ENCODE assay signal across 1 cellular context in genomic region chr17:48627625-48628510, GRCh38.
A peak's percentile ranks its signal among the peaks of the same experiment; 100 is the strongest.
TF ChIP-seq lines count a peak whose summit lies in the region.

No MANE protein-coding gene starts in this region.

TF ChIP-seq in K562, 482 proteins besides CTCF, POLR2A, EP300 and RAD21 (continued from another document):
- TF ChIP-seq, protein P1, sequence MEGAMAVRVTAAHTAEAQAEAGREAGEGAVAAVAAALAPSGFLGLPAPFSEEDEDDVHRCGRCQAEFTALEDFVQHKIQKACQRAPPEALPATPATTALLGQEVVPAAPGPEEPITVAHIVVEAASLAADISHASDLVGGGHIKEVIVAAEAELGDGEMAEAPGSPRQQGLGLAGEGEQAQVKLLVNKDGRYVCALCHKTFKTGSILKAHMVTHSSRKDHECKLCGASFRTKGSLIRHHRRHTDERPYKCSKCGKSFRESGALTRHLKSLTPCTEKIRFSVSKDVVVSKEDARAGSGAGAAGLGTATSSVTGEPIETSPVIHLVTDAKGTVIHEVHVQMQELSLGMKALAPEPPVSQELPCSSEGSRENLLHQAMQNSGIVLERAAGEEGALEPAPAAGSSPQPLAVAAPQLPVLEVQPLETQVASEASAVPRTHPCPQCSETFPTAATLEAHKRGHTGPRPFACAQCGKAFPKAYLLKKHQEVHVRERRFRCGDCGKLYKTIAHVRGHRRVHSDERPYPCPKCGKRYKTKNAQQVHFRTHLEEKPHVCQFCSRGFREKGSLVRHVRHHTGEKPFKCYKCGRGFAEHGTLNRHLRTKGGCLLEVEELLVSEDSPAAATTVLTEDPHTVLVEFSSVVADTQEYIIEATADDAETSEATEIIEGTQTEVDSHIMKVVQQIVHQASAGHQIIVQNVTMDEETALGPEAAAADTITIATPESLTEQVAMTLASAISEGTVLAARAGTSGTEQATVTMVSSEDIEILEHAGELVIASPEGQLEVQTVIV (CRISPR knock-in tag; IDR thresholded peaks at IDR 0.05; ENCODE audit: borderline replicate concordance): 0 out of 2 replicates have a peak, but pooled peaks have one; percentile 43
- peak; percentile 51; the same call in 1 of the 2 replicates for TF ChIP-seq NFRKB (IDR thresholded peaks at IDR 0.05; ENCODE audit: low read depth)
- peak; percentile 47 for TF ChIP-seq MEIS2 (IDR thresholded peaks at IDR 0.05; ENCODE audit: partially characterized antibody)
- TF ChIP-seq, protein P2, sequence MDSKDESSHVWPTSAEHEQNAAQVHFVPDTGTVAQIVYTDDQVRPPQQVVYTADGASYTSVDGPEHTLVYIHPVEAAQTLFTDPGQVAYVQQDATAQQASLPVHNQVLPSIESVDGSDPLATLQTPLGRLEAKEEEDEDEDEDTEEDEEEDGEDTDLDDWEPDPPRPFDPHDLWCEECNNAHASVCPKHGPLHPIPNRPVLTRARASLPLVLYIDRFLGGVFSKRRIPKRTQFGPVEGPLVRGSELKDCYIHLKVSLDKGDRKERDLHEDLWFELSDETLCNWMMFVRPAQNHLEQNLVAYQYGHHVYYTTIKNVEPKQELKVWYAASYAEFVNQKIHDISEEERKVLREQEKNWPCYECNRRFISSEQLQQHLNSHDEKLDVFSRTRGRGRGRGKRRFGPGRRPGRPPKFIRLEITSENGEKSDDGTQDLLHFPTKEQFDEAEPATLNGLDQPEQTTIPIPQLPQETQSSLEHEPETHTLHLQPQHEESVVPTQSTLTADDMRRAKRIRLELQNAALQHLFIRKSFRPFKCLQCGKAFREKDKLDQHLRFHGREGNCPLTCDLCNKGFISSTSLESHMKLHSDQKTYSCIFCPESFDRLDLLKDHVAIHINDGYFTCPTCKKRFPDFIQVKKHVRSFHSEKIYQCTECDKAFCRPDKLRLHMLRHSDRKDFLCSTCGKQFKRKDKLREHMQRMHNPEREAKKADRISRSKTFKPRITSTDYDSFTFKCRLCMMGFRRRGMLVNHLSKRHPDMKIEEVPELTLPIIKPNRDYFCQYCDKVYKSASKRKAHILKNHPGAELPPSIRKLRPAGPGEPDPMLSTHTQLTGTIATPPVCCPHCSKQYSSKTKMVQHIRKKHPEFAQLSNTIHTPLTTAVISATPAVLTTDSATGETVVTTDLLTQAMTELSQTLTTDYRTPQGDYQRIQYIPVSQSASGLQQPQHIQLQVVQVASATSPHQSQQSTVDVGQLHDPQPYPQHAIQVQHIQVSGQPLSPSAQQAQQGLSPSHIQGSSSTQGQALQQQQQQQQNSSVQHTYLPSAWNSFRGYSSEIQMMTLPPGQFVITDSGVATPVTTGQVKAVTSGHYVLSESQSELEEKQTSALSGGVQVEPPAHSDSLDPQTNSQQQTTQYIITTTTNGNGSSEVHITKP (IDR thresholded peaks at IDR 0.05; ENCODE audit: partially characterized antibody): peak; percentile 68
- peak; percentile 24 for TF ChIP-seq NCOA4 (IDR thresholded peaks at IDR 0.05; ENCODE audit: partially characterized antibody)
- peak; percentile 37; the same call in 1 of the 2 replicates for TF ChIP-seq ZNF12 (CRISPR knock-in tag; IDR thresholded peaks at IDR 0.05)
- TF ChIP-seq, protein P3, sequence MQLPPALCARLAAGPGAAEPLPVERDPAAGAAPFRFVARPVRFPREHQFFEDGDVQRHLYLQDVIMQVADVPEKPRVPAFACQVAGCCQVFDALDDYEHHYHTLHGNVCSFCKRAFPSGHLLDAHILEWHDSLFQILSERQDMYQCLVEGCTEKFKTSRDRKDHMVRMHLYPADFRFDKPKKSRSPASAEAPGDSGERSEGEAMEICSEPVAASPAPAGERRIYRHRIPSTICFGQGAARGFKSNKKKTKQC (CRISPR knock-in tag; IDR thresholded peaks at IDR 0.05): no peak
- 0 out of 2 replicates have a peak, but pooled peaks have one; percentile 32 for TF ChIP-seq KLF16 (IDR thresholded peaks at IDR 0.05)
- 0 out of 2 replicates have a peak, but pooled peaks have one; percentile 24 for TF ChIP-seq E2F1 (CRISPR knock-in tag; IDR thresholded peaks at IDR 0.05)
- TF ChIP-seq RBBP5 (IDR thresholded peaks at IDR 0.05; ENCODE audit: borderline replicate concordance, insufficient read depth, low read length, poor library complexity, severe bottlenecking): peak; percentile 48
- TF ChIP-seq CHD1 (IDR thresholded peaks at IDR 0.05; ENCODE audit: low read length): peak; percentile 23
- TF ChIP-seq ZNF764 (CRISPR knock-in tag; IDR thresholded peaks at IDR 0.05; ENCODE audit: low read depth): no peak
